ENCODE assay signal across 1 cellular context in genomic region chr4:1730532-1731135, GRCh38.
TF ChIP-seq lines count a peak whose summit lies in the region.

No MANE protein-coding gene starts in this region.

TF ChIP-seq in IMR-90, 13 proteins besides CTCF, POLR2A, EP300 and RAD21:
- TF ChIP-seq RCOR1 (IDR thresholded peaks at IDR 0.05; ENCODE audit: insufficient replicate concordance, low read length): no peak
- no peak for TF ChIP-seq MXI1 (IDR thresholded peaks at IDR 0.05; ENCODE audit: borderline replicate concordance, low read depth, low read length)
- no peak for TF ChIP-seq CEBPB (IDR thresholded peaks at IDR 0.05; ENCODE audit: low read depth, low read length)
- no peak for TF ChIP-seq FOS (IDR thresholded peaks at IDR 0.05; ENCODE audit: low read depth, low read length)
- no peak for TF ChIP-seq ELK1 (IDR thresholded peaks at IDR 0.05; ENCODE audit: borderline replicate concordance, low read depth, low read length)
- TF ChIP-seq RFX5 (IDR thresholded peaks at IDR 0.05; ENCODE audit: low read depth, low read length): no peak
- TF ChIP-seq MAFK (IDR thresholded peaks at IDR 0.05; ENCODE audit: low read depth, low read length): no peak
